ENCODE assay signal across 8 cellular contexts in genomic region chr3:179149951-179150350, GRCh38. TPM values are rescaled to one million over a fixed set of nuclear protein-coding genes. Genes with fewer than 3 reads are reported as not detected.
DNase-seq lines count a peak whose midpoint lies in the region; TF ChIP-seq lines count a peak whose summit lies in the region.

No MANE protein-coding gene starts in this region.

- H4K20me1 ChIP-seq in fibroblast of lung (ENCODE audit: control insufficient read depth, extremely low read depth, insufficient read depth, low read length): no peaks in the 10 kb centered on the region

- no peaks in the 10 kb centered on the region for H3K36me3 ChIP-seq in ES-I3 (ENCODE audit: insufficient read depth, low read length)
- no peaks in the 10 kb centered on the region for H3K36me3 ChIP-seq in SJCRH30
- H3K36me3 ChIP-seq in fibroblast of lung (ENCODE audit: control insufficient read depth, insufficient read depth, low read length): no peaks in the 10 kb centered on the region

- H3K4me1 ChIP-seq in ES-I3 (ENCODE audit: insufficient read depth, low read length): peaks cover 5% of the 10 kb centered on the region; the same call in 1 of the 2 replicates
- H3K4me1 ChIP-seq in SJCRH30: no peaks in the 10 kb centered on the region
- peaks cover 2% of the 10 kb centered on the region for H3K4me1 ChIP-seq in fibroblast of lung (ENCODE audit: control insufficient read depth, extremely low read depth, insufficient read depth, low read length)

- H2AFZ ChIP-seq in fibroblast of lung (ENCODE audit: low read length): no peak overlapping the region

- H3K9me3 ChIP-seq in ES-I3 (ENCODE audit: control insufficient read depth, insufficient read depth, low read length) (no peaks in the 10 kb centered on the region), SJCRH30 (replicated peaks) (no peaks in the 10 kb centered on the region), fibroblast of lung (ENCODE audit: control insufficient read depth, insufficient read depth, low read depth, low read length) (no peaks in the 10 kb centered on the region)

- H3K9ac ChIP-seq in ES-I3 (ENCODE audit: low read depth, low read length): peak overlapping the region; percentile 78
- peak overlapping the region; percentile 39 for H3K9ac ChIP-seq in fibroblast of lung (ENCODE audit: insufficient read depth, low read length)

- peaks cover 57% of the 10 kb centered on the region for H3K79me2 ChIP-seq in fibroblast of lung (ENCODE audit: control insufficient read depth, insufficient read depth, low read length)

- H3K4me2 ChIP-seq in fibroblast of lung (ENCODE audit: extremely low read depth, insufficient read depth, low read length): peak overlapping the region; percentile 94

- DNase-seq in SJCRH30: no peak
- peak in 1 of 2 donors; percentile 15 for DNase-seq in fibroblast of lung (ENCODE audit: low read depth in 2 of 2)
- DNase-seq in retinal pigment epithelial cell (ENCODE audit: low read depth): no peak
- no peak for DNase-seq in NCI-H345 (lab: John Stamatoyannopoulos, UW)
- DNase-seq in RKO (ENCODE audit: low spot score): no peak
- no peak for DNase-seq in C1 segment of cervical spinal cord (lab: John Stamatoyannopoulos, UW)
- no peak for DNase-seq in inferior parietal cortex (ENCODE audit: extremely low spot score)

- H3K27ac ChIP-seq in SJCRH30 (no peak overlapping the region), fibroblast of lung (ENCODE audit: insufficient read depth, low read length) (peak overlapping the region; percentile 85)

- H3K27me3 ChIP-seq in SJCRH30 (no peaks in the 10 kb centered on the region), fibroblast of lung (ENCODE audit: control insufficient read depth, insufficient read depth, low read length) (no peaks in the 10 kb centered on the region)

- peak overlapping the region; percentile 98 for H3K4me3 ChIP-seq in SJCRH30
- H3K4me3 ChIP-seq in fibroblast of lung (replicated peaks in 1 of 4; ENCODE audit: control extremely low read depth in 1 of 4, insufficient read depth in 1 of 4, low read depth in 3 of 4, low read length in 4 of 4): peak overlapping the region; percentile 85 to 97 (median 88)
- H3K4me3 ChIP-seq in retinal pigment epithelial cell (ENCODE audit: low read length): peak overlapping the region; percentile 89

- TF ChIP-seq CTCF in fibroblast of lung (conservative IDR thresholded peaks at IDR 0.05 in 1 of 2, IDR thresholded peaks at IDR 0.05 in 1 of 2; ENCODE audit: low read depth in 1 of 2, low read length in 2 of 2) (no peak), retinal pigment epithelial cell (conservative IDR thresholded peaks at IDR 0.05; ENCODE audit: low read depth, low read length) (no peak)

RNA-seq across cellular contexts. Expression of gene PIK3CA, which starts 1.8 kb away (rescaled TPM):
- 12.1 and 14.4 TPM in 2 replicates for total RNA-seq in SJCRH30 (2014; rRNA removed; shearing (Covaris generic))
- 24.7 and 28.9 TPM in 2 replicates for total RNA-seq in fibroblast of lung
- polyA plus RNA-seq in fibroblast of lung: 14.6 and 20.8 TPM in 2 replicates
- polyA plus RNA-seq in fibroblast of lung (2012): 12.1 and 16.1 TPM in 2 replicates
- 1.8 and 3.4 TPM in 2 replicates for polyA minus RNA-seq in fibroblast of lung (ENCODE audit: low replicate concordance)
